In the genomic region with DNA sequence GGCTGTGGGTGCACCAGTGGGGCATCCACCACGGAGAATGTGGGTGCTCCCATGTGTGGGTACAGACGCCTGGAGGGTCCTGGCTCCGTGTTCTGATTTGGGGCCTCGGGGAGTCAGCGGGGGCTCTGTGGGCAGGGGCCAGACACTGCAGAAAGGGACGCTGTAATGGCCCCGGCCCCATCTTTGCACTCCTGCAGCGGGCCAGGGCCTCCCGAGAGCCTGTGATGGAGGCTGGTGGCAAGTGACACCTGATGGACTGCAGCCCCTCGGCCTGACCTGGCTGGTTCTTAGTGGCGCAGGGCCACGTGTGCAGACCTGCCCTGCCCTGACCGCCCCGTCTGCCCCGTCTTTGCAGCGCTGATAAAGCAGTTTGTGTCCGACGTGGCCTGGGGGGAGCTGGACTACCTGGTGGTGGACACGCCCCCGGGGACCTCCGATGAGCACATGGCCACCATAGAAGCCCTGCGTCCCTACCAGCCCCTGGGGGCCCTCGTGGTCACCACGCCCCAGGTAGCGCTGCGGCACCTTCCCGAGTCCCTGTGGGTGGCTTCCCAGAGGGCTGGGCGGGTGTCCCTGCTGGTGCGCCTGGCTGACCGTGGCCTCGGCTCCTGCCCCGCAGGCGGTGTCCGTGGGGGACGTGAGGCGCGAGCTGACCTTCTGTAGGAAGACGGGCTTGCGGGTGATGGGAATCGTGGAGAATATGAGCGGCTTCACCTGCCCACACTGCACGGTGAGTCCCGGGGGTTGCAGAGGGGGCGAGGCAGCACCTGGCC, we compare ENCODE assay signal across 14 cellular contexts. TPM values are rescaled to one million over a fixed set of nuclear protein-coding genes. Genes with fewer than 3 reads are reported as not detected.
DNase-seq lines count a peak whose midpoint lies in the region; ATAC-seq lines count a peak whose summit lies in the region.
"Had no signal": no experiment of that assay in that cellular context is flagged by ENCODE, and none has a peak within 500 bp of the region (broad histone marks: within the 10 kb centered on the region; RNA-seq: fewer than 3 reads in every experiment).

No MANE protein-coding gene starts in this region.

- peak; percentile 50 for DNase-seq in activated CD8-positive, alpha-beta memory T cell treated with anti-CD3 and anti-CD28 coated beads for 24 hours
- DNase-seq in activated CD8-positive, alpha-beta memory T cell treated with anti-CD3 and anti-CD28 coated beads, Interleukin-2, amount 10 ng/mL, durations not matched to agents 7 days and 5 days = no peak
- DNase-seq in posterior vena cava (ENCODE audit: low spot score) (peak; percentile 78), hepatic stellate cell (ENCODE audit: low spot score) (no peak)
- DNase-seq: dermis blood vessel endothelial cell, esophagus squamous epithelium, hippocampal formation, MM.1S, NCI-H748 treated with DMSO at 0.1 percent for 48 hours had no signal

- H3K27ac Mint-ChIP-seq in activated CD8-positive, alpha-beta memory T cell treated with anti-CD3 and anti-CD28 coated beads, Interleukin-2, amount 10 ng/mL, durations not matched to agents 7 days and 5 days = no peak overlapping the region
- H3K27ac Mint-ChIP-seq: type B pancreatic cell had no signal

- H3K4me1 Mint-ChIP-seq in activated CD8-positive, alpha-beta memory T cell treated with anti-CD3 and anti-CD28 coated beads, Interleukin-2, amount 10 ng/mL, durations not matched to agents 7 days and 5 days = peaks cover 12% of the 10 kb centered on the region

- no peak for ATAC-seq in activated CD8-positive, alpha-beta memory T cell treated with anti-CD3 and anti-CD28 coated beads, Interleukin-2, amount 10 ng/mL, durations not matched to agents 7 days and 5 days
- ATAC-seq: A549, left lobe of liver had no signal

- no peaks in the 10 kb centered on the region for H3K36me3 Mint-ChIP-seq in activated CD8-positive, alpha-beta memory T cell treated with anti-CD3 and anti-CD28 coated beads, Interleukin-2, amount 10 ng/mL, durations not matched to agents 7 days and 5 days

- no peaks in the 10 kb centered on the region for H3K9me3 Mint-ChIP-seq in activated CD8-positive, alpha-beta memory T cell treated with anti-CD3 and anti-CD28 coated beads, Interleukin-2, amount 10 ng/mL, durations not matched to agents 7 days and 5 days (ENCODE audit: low read depth)
- H3K9me3 Mint-ChIP-seq: type B pancreatic cell had no signal

- no peak overlapping the region for H3K4me3 Mint-ChIP-seq in activated CD8-positive, alpha-beta memory T cell treated with anti-CD3 and anti-CD28 coated beads, Interleukin-2, amount 10 ng/mL, durations not matched to agents 7 days and 5 days
- H3K4me3 Mint-ChIP-seq: type B pancreatic cell had no signal

- CTCF ChIA-PET in activated CD8-positive, alpha-beta memory T cell treated with anti-CD3 and anti-CD28 coated beads, Interleukin-2, amount 10 ng/mL, durations not matched to agents 7 days and 5 days (lab: Charles Lee) = no interaction called here

- no peaks in the 10 kb centered on the region for H3K27me3 Mint-ChIP-seq in activated CD8-positive, alpha-beta memory T cell treated with anti-CD3 and anti-CD28 coated beads, Interleukin-2, amount 10 ng/mL, durations not matched to agents 7 days and 5 days
- H3K27me3 Mint-ChIP-seq: type B pancreatic cell had no signal

- intact Hi-C loops in posterior vena cava (cut with DNase I) = no loop called here

RNA-seq across cellular contexts. Expression of gene NUBP2, which starts 4.7 kb away (rescaled TPM):
- total RNA-seq in activated CD8-positive, alpha-beta memory T cell treated with anti-CD3 and anti-CD28 coated beads, Interleukin-2, amount 10 ng/mL, durations not matched to agents 7 days and 5 days = 10 to 100 TPM; 52.5 to 64.0 TPM
- 10 to 100 TPM; 30.4 to 30.9 TPM for total RNA-seq in posterior vena cava

RNA-seq across cellular contexts. Expression of gene SPSB3, which starts 5.1 kb away (rescaled TPM):
- total RNA-seq in activated CD8-positive, alpha-beta memory T cell treated with anti-CD3 and anti-CD28 coated beads, Interleukin-2, amount 10 ng/mL, durations not matched to agents 7 days and 5 days = 10 to 100 TPM; 35.7 to 36.5 TPM
- 10 to 100 TPM; 21.7 to 26.7 TPM for total RNA-seq in posterior vena cava

RNA-seq across cellular contexts. Expression of gene IGFALS, which starts 6.0 kb away (rescaled TPM):
- not detected for total RNA-seq in activated CD8-positive, alpha-beta memory T cell treated with anti-CD3 and anti-CD28 coated beads, Interleukin-2, amount 10 ng/mL, durations not matched to agents 7 days and 5 days
- under 1 TPM in 1 of 2 donors, not detected in 1; 0.10 TPM for total RNA-seq in posterior vena cava
- total RNA-seq: astrocyte, dermis blood vessel endothelial cell, esophagus squamous epithelium, HT1080 had no signal

RNA-seq across cellular contexts. Expression of gene MRPS34, which starts 14.6 kb away (rescaled TPM):
- 100 to 1,000 TPM; 134 to 154 TPM for total RNA-seq in activated CD8-positive, alpha-beta memory T cell treated with anti-CD3 and anti-CD28 coated beads, Interleukin-2, amount 10 ng/mL, durations not matched to agents 7 days and 5 days
- 10 to 100 TPM; 37.3 to 45.8 TPM for total RNA-seq in posterior vena cava

RNA-seq across cellular contexts. Expression of gene EME2, which starts 14.9 kb away (rescaled TPM):
- total RNA-seq in activated CD8-positive, alpha-beta memory T cell treated with anti-CD3 and anti-CD28 coated beads, Interleukin-2, amount 10 ng/mL, durations not matched to agents 7 days and 5 days = 10 to 100 TPM; 22.3 to 34.6 TPM
- total RNA-seq in posterior vena cava = 10 to 100 TPM; 10.2 to 12.0 TPM

Comparison
In these comparisons a context has a peak if more than half of its experiments do, and no peak if none do; other contexts are left out.
1. DNase-seq: peak in activated CD8-positive, alpha-beta memory T cell treated with anti-CD3 and anti-CD28 coated beads for 24 hours (single experiment) and posterior vena cava (single experiment); none in activated CD8-positive, alpha-beta memory T cell treated with anti-CD3 and anti-CD28 coated beads, Interleukin-2, amount 10 ng/mL, durations not matched to agents 7 days and 5 days (single experiment) and hepatic stellate cell (single experiment).